15 cellular contexts compared by ENCODE assay signal in genomic region chr9:130287736-130288135, GRCh38. TPM values are rescaled to one million over a fixed set of nuclear protein-coding genes. Genes with fewer than 3 reads are reported as not detected.
DNase-seq lines count a peak whose midpoint lies in the region; ATAC-seq and TF ChIP-seq lines count a peak whose summit lies in the region.
"Had no signal": no experiment of that assay in that cellular context is flagged by ENCODE, and none has a peak within 500 bp of the region (broad histone marks: within the 10 kb centered on the region; RNA-seq: fewer than 3 reads in every experiment).

No MANE protein-coding gene starts in this region.

- H2AFZ ChIP-seq in osteoblast (ENCODE audit: low read length) (no peak overlapping the region), PC-9 (no peak overlapping the region)

- CTCF ChIA-PET in HEK293 (lab: Yijun Ruan, JAX) (interaction anchor here (0.9 to 2.5 kb wide), 5 partner anchors 11 to 413 kb away, joined by 3 to 6 read pairs (median 3); no protein-coding TSS in a partner anchor), WTC11 (lab: Charles Lee) (interaction anchor here (0.6 to 2.9 kb wide), 5 partner anchors 27 to 52 kb away, joined by 3 to 12 read pairs (median 6); no protein-coding TSS in a partner anchor), PC-9 (lab: Charles Lee) (interaction anchor here (0.7 kb wide), 1 partner anchor 427 kb away, joined by 6 read pairs; no protein-coding TSS in a partner anchor)

- H3K27me3 ChIP-seq in osteoblast (ENCODE audit: insufficient read depth, low read length) (peaks cover 57% of the 10 kb centered on the region), PC-9 (ENCODE audit: insufficient read depth, low read depth) (peaks cover 83% of the 10 kb centered on the region)
- H3K27me3 ChIP-seq: esophagus muscularis mucosa had no signal

- no peak overlapping the region for H3K4me2 ChIP-seq in osteoblast (ENCODE audit: insufficient read depth, low read length)
- no peak overlapping the region for H3K4me2 ChIP-seq in PC-9

- H3K4me1 ChIP-seq in HEK293 (ENCODE audit: control insufficient read depth, insufficient read depth, low read length) (peaks cover 8% of the 10 kb centered on the region), osteoblast (ENCODE audit: insufficient read depth, low read length) (no peaks in the 10 kb centered on the region), PC-9 (replicated peaks; ENCODE audit: insufficient read depth) (no peaks in the 10 kb centered on the region)

- H3K9me2 ChIP-seq in PC-9 (ENCODE audit: insufficient read depth): no peaks in the 10 kb centered on the region

- no peaks in the 10 kb centered on the region for H3K36me3 ChIP-seq in HEK293 (ENCODE audit: control insufficient read depth in 2 of 2, insufficient read depth in 1 of 2, low read length in 2 of 2)
- H3K36me3 ChIP-seq in osteoblast (ENCODE audit: insufficient read depth, low read length): no peaks in the 10 kb centered on the region
- H3K36me3 ChIP-seq in PC-9 (ENCODE audit: low read depth): no peaks in the 10 kb centered on the region

- no peak for ATAC-seq in WTC11
- ATAC-seq in natural killer cell: no peak

- H3F3A ChIP-seq in PC-9 (ENCODE audit: insufficient read depth, low read depth): no peaks in the 10 kb centered on the region

- TF ChIP-seq CTCF in HEK293 (tag by site-specific recombination; IDR thresholded peaks at IDR 0.05) (no peak), WTC11 (IDR thresholded peaks at IDR 0.05) (no peak), osteoblast (IDR thresholded peaks at IDR 0.05; ENCODE audit: extremely low read depth, low read depth, low read length) (no peak), PC-9 (conservative IDR thresholded peaks at IDR 0.05) (no peak), natural killer cell (IDR thresholded peaks at IDR 0.05) (no peak)

- POLR2A ChIA-PET in HEK293 (lab: Yijun Ruan, JAX) (no interaction called here), WTC11 (lab: Charles Lee) (no interaction called here), PC-9 (lab: Charles Lee; ENCODE audit: unreplicated experiment) (no interaction called here)

- H3K9me3 ChIP-seq in HEK293 (ENCODE audit: control insufficient read depth, insufficient read depth, low read depth, low read length): no peaks in the 10 kb centered on the region
- no peaks in the 10 kb centered on the region for H3K9me3 ChIP-seq in osteoblast (ENCODE audit: low read depth, low read length)
- H3K9me3 ChIP-seq in PC-9 (ENCODE audit: insufficient read depth, low read depth): no peaks in the 10 kb centered on the region
- H3K9me3 ChIP-seq: esophagus muscularis mucosa had no signal

- H3K27me3 Mint-ChIP-seq in WTC11 (ENCODE audit: low read depth) (no peaks in the 10 kb centered on the region), natural killer cell (ENCODE audit: low read depth in 2 of 2) (peaks cover 27 to 32% of the 10 kb centered on the region in 2 donors)

- H3K9me3 Mint-ChIP-seq in WTC11 (no peaks in the 10 kb centered on the region), natural killer cell (no peaks in the 10 kb centered on the region)
- H3K9me3 Mint-ChIP-seq: activated naive CD4-positive, alpha-beta T cell treated with anti-CD3 and anti-CD28 coated beads for 36 hours had no signal

- no peaks in the 10 kb centered on the region for H3K79me2 ChIP-seq in osteoblast (ENCODE audit: insufficient read depth, low read length)
- no peaks in the 10 kb centered on the region for H3K79me2 ChIP-seq in PC-9 (ENCODE audit: low read depth)

- no peaks in the 10 kb centered on the region for H3K36me3 Mint-ChIP-seq in WTC11
- H3K36me3 Mint-ChIP-seq in natural killer cell: no peaks in the 10 kb centered on the region

- H3K4me1 Mint-ChIP-seq in WTC11 (peaks cover 9% of the 10 kb centered on the region), natural killer cell (peaks cover 0 to 4% of the 10 kb centered on the region in 2 donors)

- H4K20me1 ChIP-seq in osteoblast (ENCODE audit: insufficient read depth, low read length) (no peaks in the 10 kb centered on the region), PC-9 (ENCODE audit: insufficient read depth) (no peaks in the 10 kb centered on the region; the same call in 1 of the 2 replicates)

- DNase-seq in NCI-H2029 treated with DMSO at 0.1 percent for 48 hours (lab: John Stamatoyannopoulos, UW) (peak; percentile 94), WTC11 (ENCODE audit: low spot score) (no peak), osteoblast (ENCODE audit: insufficient read length, low spot score, missing footprints) (peak; percentile 32), AML-193 (lab: John Stamatoyannopoulos, UW) (no peak), PC-9 (no peak), natural killer cell (no peak)
- DNase-seq: activated CD4-positive, CD25-positive, alpha-beta regulatory T cell treated with anti-CD3 and anti-CD28 coated beads, Interleukin-2, amount 50 U/mL, for 72 hours; activated naive CD4-positive, alpha-beta T cell treated with anti-CD3 and anti-CD28 coated beads for 36 hours; C1 segment of cervical spinal cord; GDM1; NCI-H526 treated with DMSO at 0.1 percent for 48 hours; stimulated activated CD4-positive, alpha-beta T cell treated with anti-CD3 and anti-CD28 coated beads, Interleukin-12 subunit alpha, Interleukin-12 subunit beta, amount 100 ng/mL, for 4 hours; T-helper 1 cell had no signal

- intact Hi-C loops in PC-9 (cut with micrococcal nuclease; ENCODE audit: unreplicated experiment) (no loop called here), natural killer cell (cut with micrococcal nuclease) (no loop called here)

- H3K27ac ChIP-seq in HEK293 (ENCODE audit: extremely low read depth, low read depth, low read length): no peak overlapping the region; the same call in 1 of the 2 replicates
- H3K27ac ChIP-seq in osteoblast (ENCODE audit: low read depth, low read length): no peak overlapping the region
- no peak overlapping the region for H3K27ac ChIP-seq in PC-9

- no TSS peak for BruUV-seq in PC-9 (replicated peaks; lab: Mats Ljungman, UMichigan)

- H3K4me3 ChIP-seq in HEK293 (ENCODE audit: low read depth, low read length) (no peak overlapping the region), osteoblast (ENCODE audit: insufficient read depth, low read length) (no peak overlapping the region), PC-9 (no peak overlapping the region)
- H3K4me3 ChIP-seq: esophagus muscularis mucosa had no signal

- H3K4me3 Mint-ChIP-seq in WTC11 (no peak overlapping the region), natural killer cell (no peak overlapping the region)
- H3K4me3 Mint-ChIP-seq: activated naive CD4-positive, alpha-beta T cell treated with anti-CD3 and anti-CD28 coated beads for 36 hours had no signal

- H3K27ac Mint-ChIP-seq in WTC11 (peak overlapping the region; percentile 55), natural killer cell (no peak overlapping the region)
- H3K27ac Mint-ChIP-seq: activated naive CD4-positive, alpha-beta T cell treated with anti-CD3 and anti-CD28 coated beads for 36 hours had no signal

TF ChIP-seq in HEK293, 187 proteins besides CTCF, POLR2A, EP300 and RAD21 (continues in another document):
- no peak for TF ChIP-seq ZNF37A (tag by site-specific recombination; IDR thresholded peaks at IDR 0.05)
- TF ChIP-seq KLF8 (tag by site-specific recombination; IDR thresholded peaks at IDR 0.05): no peak
- TF ChIP-seq ZBTB48 (tag by site-specific recombination; IDR thresholded peaks at IDR 0.05): peak; percentile 91
- no peak for TF ChIP-seq ZNF701 (tag by site-specific recombination; IDR thresholded peaks at IDR 0.05)
- TF ChIP-seq ZNF19 (tag by site-specific recombination; IDR thresholded peaks at IDR 0.05; ENCODE audit: low read depth): no peak
- TF ChIP-seq HOXD13 (CRISPR knock-in tag; IDR thresholded peaks at IDR 0.05; ENCODE audit: borderline replicate concordance): no peak
- TF ChIP-seq SCRT1 (tag by site-specific recombination; IDR thresholded peaks at IDR 0.05; ENCODE audit: borderline replicate concordance): peak; percentile 59; the same call in 1 of the 2 replicates
- TF ChIP-seq HOXC10 (CRISPR knock-in tag; IDR thresholded peaks at IDR 0.05): no peak
- peak; percentile 63; the same call in 1 of the 2 replicates for TF ChIP-seq ZNF596 (tag by site-specific recombination; IDR thresholded peaks at IDR 0.05)
- TF ChIP-seq ZNF426 (tag by site-specific recombination; IDR thresholded peaks at IDR 0.05): no peak
- TF ChIP-seq ZNF837 (tag by site-specific recombination; IDR thresholded peaks at IDR 0.05): no peak
- TF ChIP-seq MYNN (tag by site-specific recombination; IDR thresholded peaks at IDR 0.05; ENCODE audit: borderline replicate concordance): no peak
- no peak for TF ChIP-seq ZNF626 (tag by site-specific recombination; IDR thresholded peaks at IDR 0.05)

TF ChIP-seq in WTC11, 78 proteins besides CTCF, POLR2A, EP300 and RAD21 (continues in another document):
- TF ChIP-seq HMGA2 (CRISPR knock-in tag; IDR thresholded peaks at IDR 0.05) (no peak), CDX4 (CRISPR knock-in tag; IDR thresholded peaks at IDR 0.05; ENCODE audit: borderline replicate concordance) (no peak), PREB (CRISPR knock-in tag; IDR thresholded peaks at IDR 0.05; ENCODE audit: borderline replicate concordance) (no peak)

RNA-seq across cellular contexts. Expression of gene HMCN2, which starts 22.2 kb away (rescaled TPM):
- total RNA-seq in WTC11 (2021) (5.6 to 12.4 TPM (median 10.8 TPM) in 3 replicates), osteoblast (under 0.01 TPM in 2 replicates), PC-9 (2021) (1.6 and 3.1 TPM in 2 replicates), natural killer cell (not detected)
- total RNA-seq: activated naive CD4-positive, alpha-beta T cell treated with anti-CD3 and anti-CD28 coated beads for 36 hours had no signal

Comparison
In these comparisons a context has a peak if more than half of its experiments do, and no peak if none do; other contexts are left out.
1. DNase-seq: peak in NCI-H2029 treated with DMSO at 0.1 percent for 48 hours (single experiment) and osteoblast (single experiment); none in WTC11 (single experiment), AML-193 (0 of 2), PC-9 (0 of 2) and natural killer cell (single experiment).
2. Of the 8 proteins assayed by ChIP-seq in both HEK293 and WTC11: peak only in HEK293: ZNF423; only in WTC11: none; in both: none; in neither: 7.